ENCODE assay signal across 28 cellular contexts in the genomic region with DNA sequence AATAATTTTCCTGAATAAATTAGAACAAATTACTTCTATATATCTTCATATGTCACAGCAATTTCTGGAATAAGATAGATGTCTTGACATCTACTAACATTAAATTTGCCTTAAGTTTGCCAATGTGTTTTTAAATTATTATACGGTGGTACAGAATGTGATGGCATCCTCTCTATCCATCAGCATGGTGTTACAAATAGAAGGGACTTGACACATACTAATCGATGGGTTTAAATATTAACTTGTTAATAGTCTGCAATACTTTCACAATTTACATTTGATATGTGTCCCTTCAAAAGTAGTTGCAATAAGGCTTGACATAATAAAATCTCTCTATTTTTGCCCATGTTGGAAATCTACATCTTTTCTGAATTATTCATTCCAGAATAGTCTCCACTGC.
"Had no signal": no experiment of that assay in that cellular context is flagged by ENCODE, and none has a peak within 500 bp of the region (broad histone marks: within the 10 kb centered on the region; RNA-seq: fewer than 3 reads in every experiment).

No MANE protein-coding gene starts in this region.

- H3K27ac Mint-ChIP-seq: stimulated activated effector memory CD8-positive, alpha-beta T cell treated with anti-CD3 and anti-CD28 coated beads, Interleukin-12 subunit alpha, Interleukin-12 subunit beta, amount 100 ng/mL, for 72 hours; stimulated activated memory B cell treated with anti-CD40 and anti-IgM and Interleukin-4, amounts not matched to agents 10 μg/mL and 1 μg/mL and 100 μg/mL, for 72 hours; stimulated activated naive B cell treated with anti-CD40 and anti-IgM and Interleukin-4, amounts not matched to agents 10 μg/mL and 1 μg/mL and 100 μg/mL, for 72 hours; stimulated activated naive CD8-positive, alpha-beta T cell treated with anti-CD3 and anti-CD28 coated beads, Interleukin-15, amount 100 ng/mL, for 72 hours; stimulated activated naive CD8-positive, alpha-beta T cell treated with anti-CD3 and anti-CD28 coated beads, Interleukin-15, Interleukin-2, amounts not matched to agents 100 ng/mL and 50 ng/mL, for 24 hours; type B pancreatic cell had no signal

- H3K36me3 ChIP-seq: stomach, suprapubic skin, thoracic aorta, thyroid gland, tibial artery, tibial nerve, transverse colon, upper lobe of left lung, upper lobe of right lung, vagina had no signal

- DNase-seq: stimulated activated CD4-positive, alpha-beta T cell treated with anti-CD3 and anti-CD28 coated beads, Interleukin-2, amount 100 ng/mL, for 48 hours; stimulated activated CD4-positive, alpha-beta T cell treated with anti-CD3 and anti-CD28 coated beads, Interleukin-4, amount 100 ng/mL, for 1 hour; stimulated activated CD4-positive, alpha-beta T cell treated with anti-CD3 and anti-CD28 coated beads, Interleukin-4, amount 100 ng/mL, for 24 hours; stimulated activated CD4-positive, alpha-beta T cell treated with anti-CD3 and anti-CD28 coated beads, Interleukin-4, amount 100 ng/mL, for 4 hours; stimulated activated CD8-positive, alpha-beta memory T cell treated with anti-CD3 and anti-CD28 coated beads, Interleukin-4, amount 100 ng/mL, for 48 hours; stimulated activated naive B cell treated with anti-CD40 and anti-IgM and Interleukin-4, amounts not matched to agents 10 μg/mL and 1 μg/mL and 100 μg/mL, for 72 hours; stimulated activated naive CD4-positive, alpha-beta T cell; stimulated activated naive CD4-positive, alpha-beta T cell treated with Interleukin-2 at 50 U/mL for 16 hours; stimulated activated naive CD8-positive, alpha-beta T cell treated with anti-CD3 and anti-CD28 coated beads, Interleukin-15, amount 100 ng/mL, for 72 hours; stimulated activated naive CD8-positive, alpha-beta T cell treated with anti-CD3 and anti-CD28 coated beads, Interleukin-15, Interleukin-2, amounts not matched to agents 100 U/mL and 50 U/mL, for 24 hours; stomach; substantia nigra; thyroid gland; tibial artery; transverse colon; trophoblast cell; upper lobe of left lung; upper lobe of right lung; uterus had no signal

- H3K27me3 Mint-ChIP-seq: stimulated activated memory B cell treated with anti-CD40 and anti-IgM and Interleukin-4, amounts not matched to agents 10 μg/mL and 1 μg/mL and 100 μg/mL, for 72 hours; stimulated activated naive B cell treated with anti-CD40 and anti-IgM and Interleukin-4, amounts not matched to agents 10 μg/mL and 1 μg/mL and 100 μg/mL, for 72 hours; stimulated activated naive CD8-positive, alpha-beta T cell treated with anti-CD3 and anti-CD28 coated beads, Interleukin-15, amount 100 ng/mL, for 72 hours; stimulated activated naive CD8-positive, alpha-beta T cell treated with anti-CD3 and anti-CD28 coated beads, Interleukin-15, Interleukin-2, amounts not matched to agents 100 ng/mL and 50 ng/mL, for 24 hours; type B pancreatic cell had no signal

- ATAC-seq: stimulated activated effector memory CD8-positive, alpha-beta T cell treated with anti-CD3 and anti-CD28 coated beads, Interleukin-12 subunit alpha, Interleukin-12 subunit beta, amount 100 ng/mL, for 72 hours; stimulated activated memory B cell treated with anti-CD40 and anti-IgM and Interleukin-4, amounts not matched to agents 10 μg/mL and 1 μg/mL and 100 μg/mL, for 72 hours; stimulated activated naive B cell treated with anti-CD40 and anti-IgM and Interleukin-4, amounts not matched to agents 10 μg/mL and 1 μg/mL and 100 μg/mL, for 72 hours; stimulated activated naive CD8-positive, alpha-beta T cell treated with anti-CD3 and anti-CD28 coated beads, Interleukin-15, amount 100 ng/mL, for 72 hours; stimulated activated naive CD8-positive, alpha-beta T cell treated with anti-CD3 and anti-CD28 coated beads, Interleukin-15, Interleukin-2, amounts not matched to agents 100 U/mL and 50 U/mL, for 24 hours; upper lobe of right lung had no signal

- H3K9me3 Mint-ChIP-seq: type B pancreatic cell had no signal

- H3K4me3 Mint-ChIP-seq: stimulated activated effector memory CD8-positive, alpha-beta T cell treated with anti-CD3 and anti-CD28 coated beads, Interleukin-12 subunit alpha, Interleukin-12 subunit beta, amount 100 ng/mL, for 72 hours; stimulated activated memory B cell treated with anti-CD40 and anti-IgM and Interleukin-4, amounts not matched to agents 10 μg/mL and 1 μg/mL and 100 μg/mL, for 72 hours; stimulated activated naive B cell treated with anti-CD40 and anti-IgM and Interleukin-4, amounts not matched to agents 10 μg/mL and 1 μg/mL and 100 μg/mL, for 72 hours; stimulated activated naive CD8-positive, alpha-beta T cell treated with anti-CD3 and anti-CD28 coated beads, Interleukin-15, amount 100 ng/mL, for 72 hours; stimulated activated naive CD8-positive, alpha-beta T cell treated with anti-CD3 and anti-CD28 coated beads, Interleukin-15, Interleukin-2, amounts not matched to agents 100 ng/mL and 50 ng/mL, for 24 hours; type B pancreatic cell had no signal

- H3K27ac ChIP-seq: stomach, suprapubic skin, thoracic aorta, thyroid gland, tibial artery, tibial nerve, transverse colon, upper lobe of left lung, upper lobe of right lung, uterus, vagina had no signal

- H3K4me3 ChIP-seq: stomach, suprapubic skin, thoracic aorta, thyroid gland, tibial artery, tibial nerve, transverse colon, upper lobe of left lung, upper lobe of right lung, uterus, vagina had no signal

- H3K9me3 ChIP-seq: suprapubic skin, thoracic aorta, thyroid gland, tibial artery, tibial nerve, transverse colon, upper lobe of left lung, upper lobe of right lung, uterus, vagina had no signal

- H3K36me3 Mint-ChIP-seq: stimulated activated effector memory CD8-positive, alpha-beta T cell treated with anti-CD3 and anti-CD28 coated beads, Interleukin-12 subunit alpha, Interleukin-12 subunit beta, amount 100 ng/mL, for 72 hours; stimulated activated memory B cell treated with anti-CD40 and anti-IgM and Interleukin-4, amounts not matched to agents 10 μg/mL and 1 μg/mL and 100 μg/mL, for 72 hours; stimulated activated naive B cell treated with anti-CD40 and anti-IgM and Interleukin-4, amounts not matched to agents 10 μg/mL and 1 μg/mL and 100 μg/mL, for 72 hours; type B pancreatic cell had no signal

- H3K4me1 ChIP-seq: stomach, suprapubic skin, thyroid gland, tibial artery, tibial nerve, transverse colon, upper lobe of left lung, upper lobe of right lung, uterus, vagina had no signal

- FAIRE-seq: urothelium cell line had no signal

- H3K27me3 ChIP-seq: stomach, suprapubic skin, thyroid gland, tibial artery, tibial nerve, transverse colon, upper lobe of left lung, upper lobe of right lung, uterus, vagina had no signal

- H3K4me1 Mint-ChIP-seq: stimulated activated effector memory CD8-positive, alpha-beta T cell treated with anti-CD3 and anti-CD28 coated beads, Interleukin-12 subunit alpha, Interleukin-12 subunit beta, amount 100 ng/mL, for 72 hours; stimulated activated memory B cell treated with anti-CD40 and anti-IgM and Interleukin-4, amounts not matched to agents 10 μg/mL and 1 μg/mL and 100 μg/mL, for 72 hours; stimulated activated naive B cell treated with anti-CD40 and anti-IgM and Interleukin-4, amounts not matched to agents 10 μg/mL and 1 μg/mL and 100 μg/mL, for 72 hours; stimulated activated naive CD8-positive, alpha-beta T cell treated with anti-CD3 and anti-CD28 coated beads, Interleukin-15, amount 100 ng/mL, for 72 hours had no signal
